ENCODE assay signal across 11 cellular contexts in the genomic region with DNA sequence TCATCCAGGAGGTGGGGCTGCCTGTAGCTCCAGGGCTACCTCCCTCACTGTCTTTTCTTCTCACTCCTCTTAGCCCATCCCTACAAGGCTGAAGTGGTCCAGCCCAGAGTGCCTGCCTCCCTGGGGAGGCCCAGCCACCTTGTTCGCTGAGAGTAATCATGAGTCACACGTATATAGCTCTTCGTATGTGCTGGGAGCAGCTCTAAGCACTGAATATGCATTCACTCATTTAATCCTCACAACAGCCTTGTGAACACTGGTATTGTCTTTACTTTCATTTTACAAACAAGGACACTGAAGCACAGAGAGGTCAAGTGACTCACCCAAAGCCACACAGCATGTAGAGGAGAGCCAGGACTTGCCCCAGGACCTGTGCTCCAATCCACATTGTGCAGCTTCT. TPM values are rescaled to one million over a fixed set of nuclear protein-coding genes. Genes with fewer than 3 reads are reported as not detected.
DNase-seq lines count a peak whose midpoint lies in the region; ATAC-seq and TF ChIP-seq lines count a peak whose summit lies in the region.
"Had no signal": no experiment of that assay in that cellular context is flagged by ENCODE, and none has a peak within 500 bp of the region (broad histone marks: within the 10 kb centered on the region; RNA-seq: fewer than 3 reads in every experiment).

No MANE protein-coding gene starts in this region.

- POLR2A ChIA-PET in activated CD8-positive, alpha-beta T cell treated with anti-CD3 and anti-CD28 coated beads for 36 hours (lab: Charles Lee): interaction anchor here (0.8 to 1.4 kb wide), 6 partner anchors 9 to 19 kb away, joined by 3 to 9 read pairs (median 4); partner anchors contain the start of gene CCDC167

- peak; percentile 76 for DNase-seq in A172 (ENCODE audit: low spot score)
- peak; percentile 46 for DNase-seq in HS-5 (ENCODE audit: low read depth)
- DNase-seq in activated CD8-positive, alpha-beta T cell treated with anti-CD3 and anti-CD28 coated beads for 36 hours: peak; percentile 78
- DNase-seq in fibroblast of peridontal ligament (ENCODE audit: extremely low read depth): peak; percentile 27
- DNase-seq in NCI-H1930 (lab: John Stamatoyannopoulos, UW): no peak
- DNase-seq in dorsolateral prefrontal cortex: no peak
- DNase-seq in KBM-7: no peak
- DNase-seq: COR-L47; naive B cell; NK-92 treated with Interleukin-12 subunit alpha and Interleukin-12 subunit beta, amount 100 ng/mL, for 24 hours had no signal

- peak overlapping the region; percentile 37 for H3K4me3 Mint-ChIP-seq in activated CD8-positive, alpha-beta T cell treated with anti-CD3 and anti-CD28 coated beads for 36 hours

- H3K4me3 ChIP-seq in dorsolateral prefrontal cortex: no peak overlapping the region

- no peaks in the 10 kb centered on the region for H3K27me3 ChIP-seq in dorsolateral prefrontal cortex

- intact Hi-C loops in activated CD8-positive, alpha-beta T cell treated with anti-CD3 and anti-CD28 coated beads for 36 hours (cut with micrococcal nuclease): no loop called here
- intact Hi-C loops in dorsolateral prefrontal cortex (cut with DNase I): no loop called here

- peaks cover 7% of the 10 kb centered on the region for H3K36me3 Mint-ChIP-seq in activated CD8-positive, alpha-beta T cell treated with anti-CD3 and anti-CD28 coated beads for 36 hours (ENCODE audit: low read depth)
- H3K36me3 Mint-ChIP-seq: naive B cell had no signal

- H3K4me1 Mint-ChIP-seq in activated CD8-positive, alpha-beta T cell treated with anti-CD3 and anti-CD28 coated beads for 36 hours (ENCODE audit: low read depth): peaks cover 72% of the 10 kb centered on the region

- H3K9me3 Mint-ChIP-seq in activated CD8-positive, alpha-beta T cell treated with anti-CD3 and anti-CD28 coated beads for 36 hours: peaks cover 5% of the 10 kb centered on the region

- H3K27ac ChIP-seq in dorsolateral prefrontal cortex: no peak overlapping the region

- in situ Hi-C loops in KBM-7 (cut with MboI; ENCODE audit: low pct_unique_long_range_greater_than_20kb, low sequenced_read_pairs): no loop called here

- peak; percentile 57 for ATAC-seq in activated CD8-positive, alpha-beta T cell treated with anti-CD3 and anti-CD28 coated beads for 36 hours
- no peak for ATAC-seq in HG02610 (IDR thresholded peaks at IDR 0.05; ENCODE audit: unreplicated experiment)

- CTCF ChIA-PET in activated CD8-positive, alpha-beta T cell treated with anti-CD3 and anti-CD28 coated beads for 36 hours (lab: Charles Lee): interaction anchor here (0.5 to 2.8 kb wide), 4 partner anchors 12 to 140 kb away, joined by 3 to 13 read pairs (median 4); no protein-coding TSS in a partner anchor

- TF ChIP-seq CTCF in activated CD8-positive, alpha-beta T cell treated with anti-CD3 and anti-CD28 coated beads for 36 hours (IDR thresholded peaks at IDR 0.05): no peak
- TF ChIP-seq CTCF in dorsolateral prefrontal cortex (IDR thresholded peaks at IDR 0.05 in 54 of 56, conservative IDR thresholded peaks at IDR 0.05 in 2 of 56; ENCODE audit: low read depth in 1 of 56, partially characterized antibody in 56 of 56): no peak

- H3K27ac Mint-ChIP-seq in activated CD8-positive, alpha-beta T cell treated with anti-CD3 and anti-CD28 coated beads for 36 hours: peak overlapping the region; percentile 97

- H3K27me3 Mint-ChIP-seq in activated CD8-positive, alpha-beta T cell treated with anti-CD3 and anti-CD28 coated beads for 36 hours: no peaks in the 10 kb centered on the region

RNA-seq across cellular contexts. Expression of gene CCDC167, which starts 14.7 kb away (rescaled TPM):
- 53.8 and 96.5 TPM in 2 replicates for total RNA-seq in A172 (2014; rRNA removed; shearing (Covaris generic))
- total RNA-seq in activated CD8-positive, alpha-beta T cell treated with anti-CD3 and anti-CD28 coated beads for 36 hours: 10 to 100 TPM; 63.7 to 68.1 TPM
- total RNA-seq in dorsolateral prefrontal cortex: 10 to 100 TPM in 114 of 120 experiments, 1 to 10 TPM in 6; 4.7 to 37.8 (median 16.6) TPM

Comparison
In these comparisons a context has a peak if more than half of its experiments do, and no peak if none do; other contexts are left out.
1. DNase-seq: peak in A172 (single experiment), HS-5 (single experiment), activated CD8-positive, alpha-beta T cell treated with anti-CD3 and anti-CD28 coated beads for 36 hours (single experiment) and fibroblast of peridontal ligament (single experiment); none in NCI-H1930 (0 of 2), dorsolateral prefrontal cortex (0 of 10) and KBM-7 (single experiment).